25 cellular contexts compared by ENCODE assay signal in genomic region chr12:64894827-64895475, GRCh38.
A peak's percentile ranks its signal among the peaks of the same experiment; 100 is the strongest.
DNase-seq lines count a peak whose midpoint lies in the region; ATAC-seq and TF ChIP-seq lines count a peak whose summit lies in the region.
"Had no signal": no experiment of that assay in that cellular context is flagged by ENCODE, and none has a peak within 500 bp of the region (broad histone marks: within the 10 kb centered on the region; RNA-seq: fewer than 3 reads in every experiment).

No MANE protein-coding gene starts in this region.

- H3K4me3 ChIP-seq in astrocyte of the spinal cord (ENCODE audit: low read depth, low read length), result no peak overlapping the region
- no peak overlapping the region for H3K4me3 ChIP-seq in foreskin fibroblast (ENCODE audit: low read depth in 1 of 2, low read length in 2 of 2)
- H3K4me3 ChIP-seq: ascending aorta; BLaER1 treated with 17β-estradiol and CSF1 and Interleukin-3, amounts not matched to agents 10 nM and 100 nM; ovary; SJCRH30 had no signal

- DNase-seq in Daoy (ENCODE audit: low read depth), result peak; percentile 10
- peak; percentile 57 for DNase-seq in HT1080 (ENCODE audit: low read depth)
- peak; percentile 19 for DNase-seq in astrocyte of the spinal cord (ENCODE audit: low read depth, low spot score)
- peak; percentile 54 to 58 for DNase-seq in foreskin fibroblast
- DNase-seq in NK-92 (lab: John Stamatoyannopoulos, UW; ENCODE audit: unreplicated experiment), result no peak
- DNase-seq in NK-92 treated with Interleukin-12 subunit alpha and Interleukin-12 subunit beta, amount 100 ng/mL, for 24 hours (lab: John Stamatoyannopoulos, UW), result no peak
- no peak for DNase-seq in OCI-M1 (lab: John Stamatoyannopoulos, UW)
- DNase-seq: activated CD8-positive, alpha-beta T cell treated with anti-CD3 and anti-CD28 coated beads, Interleukin-2, amount 10 ng/mL, durations not matched to agents 7 days and 5 days; activated naive CD8-positive, alpha-beta T cell treated with anti-CD3 and anti-CD28 coated beads for 36 hours; Caco-2; DMS79; GOT3; left cardiac atrium; mammary epithelial cell; NCI-H1105 treated with DMSO at 0.1 percent for 48 hours; NCI-H1930; nephron progenitor cell; ovary; SJCRH30; stimulated activated CD4-positive, alpha-beta T cell treated with anti-CD3 and anti-CD28 coated beads, Interleukin-12 subunit alpha, Interleukin-12 subunit beta, amount 100 ng/mL, for 4 hours; stimulated activated CD4-positive, alpha-beta T cell treated with anti-CD3 and anti-CD28 coated beads, Interleukin-4, amount 100 ng/mL, for 1 hour; T-cell had no signal

- ATAC-seq in HG02623 (IDR thresholded peaks at IDR 0.05; ENCODE audit: unreplicated experiment), result no peak
- ATAC-seq: activated CD8-positive, alpha-beta T cell treated with anti-CD3 and anti-CD28 coated beads, Interleukin-2, amount 10 ng/mL, durations not matched to agents 7 days and 5 days; left cardiac atrium; T-cell had no signal

- TF ChIP-seq CTCF in astrocyte of the spinal cord (IDR thresholded peaks at IDR 0.05; ENCODE audit: low read depth, low read length) (no peak), foreskin fibroblast (IDR thresholded peaks at IDR 0.05; ENCODE audit: low read depth, low read length) (no peak)

- in situ Hi-C loops in astrocyte of the spinal cord (cut with HindIII; ENCODE audit: low sequenced_read_pairs), result no loop called here

Comparison
In these comparisons a context has a peak if more than half of its experiments do, and no peak if none do; other contexts are left out.
1. DNase-seq: peak in Daoy (single experiment), HT1080 (single experiment), astrocyte of the spinal cord (single experiment) and foreskin fibroblast (2 of 2); none in NK-92 (single experiment), NK-92 treated with Interleukin-12 subunit alpha and Interleukin-12 subunit beta, amount 100 ng/mL, for 24 hours (single experiment) and OCI-M1 (single experiment).